ENCODE assay signal across 16 cellular contexts in genomic region chr12:51342416-51342815, GRCh38. TPM values are rescaled to one million over a fixed set of nuclear protein-coding genes. Genes with fewer than 3 reads are reported as not detected.
DNase-seq lines count a peak whose midpoint lies in the region; ATAC-seq, FAIRE-seq and TF ChIP-seq lines count a peak whose summit lies in the region.
"Had no signal": no experiment of that assay in that cellular context is flagged by ENCODE, and none has a peak within 500 bp of the region (broad histone marks: within the 10 kb centered on the region; RNA-seq: fewer than 3 reads in every experiment).

No MANE protein-coding gene starts in this region.

- H2BK12ac ChIP-seq in mesenchymal stem cell (ENCODE audit: low read length in 2 of 2) = peak overlapping the region in 1 of 2 experiments; percentile 15

- no peak overlapping the region for H3K4ac ChIP-seq in mesenchymal stem cell (ENCODE audit: low read depth in 1 of 2, low read length in 2 of 2)

- H3K9ac ChIP-seq in mammary epithelial cell (ENCODE audit: insufficient read depth, low read length) = no peak overlapping the region
- H3K9ac ChIP-seq in mesenchymal stem cell (ENCODE audit: low read length) = no peak overlapping the region
- H3K9ac ChIP-seq: BLaER1 had no signal

- H3K27ac ChIP-seq in mammary epithelial cell (ENCODE audit: insufficient read depth, low read depth, low read length) (no peak overlapping the region), mesenchymal stem cell (ENCODE audit: low read length, poor library complexity, severe bottlenecking) (no peak overlapping the region), pancreas (no peak overlapping the region)
- H3K27ac ChIP-seq: BLaER1, HL-60 had no signal

- dilution Hi-C loops in mammary epithelial cell (cut with HindIII; ENCODE audit: low sequenced_read_pairs) = no loop called here

- H3K79me1 ChIP-seq in mesenchymal stem cell (replicated peaks; ENCODE audit: low read length, poor library complexity, severe bottlenecking) = no peaks in the 10 kb centered on the region

- no peaks in the 10 kb centered on the region for H3K79me2 ChIP-seq in mammary epithelial cell (ENCODE audit: insufficient read depth, low read length)

- H3K27me3 Mint-ChIP-seq in MCF 10A (ENCODE audit: insufficient read depth, unreplicated experiment) (no peaks in the 10 kb centered on the region), progenitor cell of endocrine pancreas (no peaks in the 10 kb centered on the region)
- no peaks in the 10 kb centered on the region for H3K27me3 Mint-ChIP-seq in activated naive CD8-positive, alpha-beta T cell treated with anti-CD3 and anti-CD28 coated beads for 36 hours
- H3K27me3 Mint-ChIP-seq: CD4-positive, CD25-positive, alpha-beta regulatory T cell had no signal

- H3K23ac ChIP-seq in mesenchymal stem cell (ENCODE audit: low read length in 2 of 2) = no peak overlapping the region

- in situ Hi-C loops in mammary epithelial cell (cut with MboI; ENCODE audit: low sequenced_read_pairs in 2 of 2) = loop anchor here (10.0 to 25.0 kb wide), 2 partner anchors 255 to 298 kb away; partner anchors contain the start of genes CSRNP2 (in 1 of the 2) and LETMD1 (in 1 of the 2)

- CTCF ChIA-PET in mammary epithelial cell (lab: Charles Lee; ENCODE audit: low non-redundant PET) (interaction anchor here (0.7 kb wide), 1 partner anchor 73 kb away, joined by 10 read pairs; no protein-coding TSS in a partner anchor), MCF 10A (lab: Yijun Ruan, JAX) (interaction anchor here (0.6 to 6.8 kb wide), 12 partner anchors 8 to 699 kb away, joined by 3 to 110 read pairs (median 4); partner anchors contain the start of genes SLC11A2 and SMAGP)

- H2AFZ ChIP-seq in mammary epithelial cell (ENCODE audit: low read depth, low read length) (peak overlapping the region; percentile 35), mesenchymal stem cell (ENCODE audit: low read depth, low read length) (no peak overlapping the region)

- H2AK5ac ChIP-seq in mesenchymal stem cell (ENCODE audit: low read length, severe bottlenecking) = no peak overlapping the region

- H2BK15ac ChIP-seq in mesenchymal stem cell (ENCODE audit: low read depth, poor library complexity, severe bottlenecking) = no peak overlapping the region

- H3K27me3 ChIP-seq in mammary epithelial cell (ENCODE audit: insufficient read depth, low read length) = no peaks in the 10 kb centered on the region
- no peaks in the 10 kb centered on the region for H3K27me3 ChIP-seq in mesenchymal stem cell (ENCODE audit: control insufficient read depth in 1 of 2, insufficient read depth in 1 of 2, low read length in 2 of 2)
- no peaks in the 10 kb centered on the region for H3K27me3 ChIP-seq in pancreas
- H3K27me3 ChIP-seq: BLaER1 had no signal

- H3K36me3 ChIP-seq in mammary epithelial cell (ENCODE audit: insufficient read depth, low read length) (no peaks in the 10 kb centered on the region), mesenchymal stem cell (ENCODE audit: control insufficient read depth in 1 of 2, insufficient read depth in 2 of 2, low read depth in 1 of 2, low read length in 2 of 2) (no peaks in the 10 kb centered on the region), pancreas (no peaks in the 10 kb centered on the region)
- H3K36me3 ChIP-seq: BLaER1 had no signal

- H3K4me1 Mint-ChIP-seq in MCF 10A (ENCODE audit: insufficient read depth, unreplicated experiment) = peaks cover 4% of the 10 kb centered on the region
- peaks cover 21% of the 10 kb centered on the region for H3K4me1 Mint-ChIP-seq in activated naive CD8-positive, alpha-beta T cell treated with anti-CD3 and anti-CD28 coated beads for 36 hours
- H3K4me1 Mint-ChIP-seq in progenitor cell of endocrine pancreas (ENCODE audit: low read depth) = peaks cover 6% of the 10 kb centered on the region

- no peaks in the 10 kb centered on the region for H4K20me1 ChIP-seq in mammary epithelial cell (ENCODE audit: insufficient read depth, low read length)
- H4K20me1 ChIP-seq: BLaER1 had no signal

- no peak overlapping the region for H2BK5ac ChIP-seq in mesenchymal stem cell (ENCODE audit: low read depth, low read length, poor library complexity, severe bottlenecking)

- FAIRE-seq in pancreas (lab: Jason Lieb, UNC) = no peak
- FAIRE-seq: H54 had no signal

- 77% methylated on average over 10 of the region's 10 CpGs for WGBS in mammary epithelial cell (ENCODE audit: low coverage, missing lambda C conversion rate)
- WGBS in mesenchymal stem cell = 98% methylated on average over 7 of the region's 10 CpGs
- WGBS in pancreas, 2 donors = 84 to 85% methylated on average over 10 of the region's 10 CpGs

- TF ChIP-seq CTCF in mammary epithelial cell (conservative IDR thresholded peaks at IDR 0.05 in 1 of 2, IDR thresholded peaks at IDR 0.05 in 1 of 2; ENCODE audit: extremely low read depth in 1 of 2, insufficient read depth in 1 of 2, low read depth in 1 of 2, low read length in 2 of 2) = no peak
- no peak for TF ChIP-seq CTCF in MCF 10A (IDR thresholded peaks at IDR 0.05; ENCODE audit: unreplicated experiment)
- no peak for TF ChIP-seq CTCF in progenitor cell of endocrine pancreas (IDR thresholded peaks at IDR 0.05; ENCODE audit: unreplicated experiment)
- no peak for TF ChIP-seq CTCF in pancreas (IDR thresholded peaks at IDR 0.05)

- no peak overlapping the region for H2BK120ac ChIP-seq in mesenchymal stem cell (ENCODE audit: low read depth, low read length)

- DNase-seq in mammary epithelial cell (no peak), MCF 10A (ENCODE audit: unreplicated experiment) (no peak), mesenchymal stem cell (no peak), progenitor cell of endocrine pancreas (ENCODE audit: low spot score, unreplicated experiment) (no peak), DMS 273 treated with DMSO at 0.1 percent for 48 hours (lab: John Stamatoyannopoulos, UW) (no peak), pancreas (no peak)
- peak; percentile 25 for DNase-seq in activated naive CD8-positive, alpha-beta T cell treated with anti-CD3 and anti-CD28 coated beads for 36 hours
- DNase-seq: 8988T; AML-193; CD4-positive, CD25-positive, alpha-beta regulatory T cell had no signal

- H3K18ac ChIP-seq in mesenchymal stem cell (ENCODE audit: low read depth in 1 of 2, low read length in 2 of 2) = no peak overlapping the region

- no peak overlapping the region for H3K4me2 ChIP-seq in mammary epithelial cell (ENCODE audit: insufficient read depth, low read depth, low read length)
- no peak overlapping the region for H3K4me2 ChIP-seq in mesenchymal stem cell (ENCODE audit: low read length, poor library complexity, severe bottlenecking)
- H3K4me2 ChIP-seq: BLaER1 had no signal

- no peak overlapping the region for H3K14ac ChIP-seq in mesenchymal stem cell (ENCODE audit: low read length in 2 of 2)

- H4K91ac ChIP-seq in mesenchymal stem cell (ENCODE audit: low read length) = no peak overlapping the region

- H3K4me3 Mint-ChIP-seq in MCF 10A (ENCODE audit: unreplicated experiment) = no peak overlapping the region
- no peak overlapping the region for H3K4me3 Mint-ChIP-seq in activated naive CD8-positive, alpha-beta T cell treated with anti-CD3 and anti-CD28 coated beads for 36 hours
- H3K4me3 Mint-ChIP-seq in progenitor cell of endocrine pancreas (ENCODE audit: low read depth) = no peak overlapping the region
- H3K4me3 Mint-ChIP-seq: CD4-positive, CD25-positive, alpha-beta regulatory T cell had no signal

- intact Hi-C loops in mammary epithelial cell (cut with micrococcal nuclease) (loop anchor here (10.0 kb wide), 1 partner anchor 578 kb away; the partner anchor contains the start of gene ATF1), MCF 10A (cut with micrococcal nuclease) (no loop called here), pancreas (cut with DNase I) (loop anchor here in 1 of 3 donors (10.0 kb wide), 1 partner anchor 298 kb away; the partner anchor contains the start of gene LETMD1)

- H3K9me3 Mint-ChIP-seq in MCF 10A (ENCODE audit: unreplicated experiment) (no peaks in the 10 kb centered on the region), progenitor cell of endocrine pancreas (ENCODE audit: low read depth) (no peaks in the 10 kb centered on the region)
- H3K9me3 Mint-ChIP-seq in activated naive CD8-positive, alpha-beta T cell treated with anti-CD3 and anti-CD28 coated beads for 36 hours = no peaks in the 10 kb centered on the region
- H3K9me3 Mint-ChIP-seq: CD4-positive, CD25-positive, alpha-beta regulatory T cell had no signal

- ATAC-seq in HG02938 (IDR thresholded peaks at IDR 0.05; ENCODE audit: unreplicated experiment) = no peak
- ATAC-seq in pancreas = no peak
- ATAC-seq: HCT116 had no signal

- peak overlapping the region; percentile 5 for H4K8ac ChIP-seq in mesenchymal stem cell (ENCODE audit: low read length)

- no peak overlapping the region for H3K27ac Mint-ChIP-seq in MCF 10A (ENCODE audit: low read depth, unreplicated experiment)
- no peak overlapping the region for H3K27ac Mint-ChIP-seq in activated naive CD8-positive, alpha-beta T cell treated with anti-CD3 and anti-CD28 coated beads for 36 hours
- H3K27ac Mint-ChIP-seq in progenitor cell of endocrine pancreas = peak overlapping the region; percentile 21
- H3K27ac Mint-ChIP-seq: CD4-positive, CD25-positive, alpha-beta regulatory T cell had no signal

- H3K4me1 ChIP-seq in mammary epithelial cell (ENCODE audit: insufficient read depth, low read length) (peaks cover 2% of the 10 kb centered on the region), mesenchymal stem cell (ENCODE audit: control insufficient read depth, insufficient read depth, low read depth, low read length) (peaks cover 9% of the 10 kb centered on the region), pancreas (peaks cover 0 to 3% (median 0%) of the 10 kb centered on the region in 3 donors)

- H3K36me3 Mint-ChIP-seq in MCF 10A (ENCODE audit: insufficient read depth, unreplicated experiment) = no peaks in the 10 kb centered on the region
- no peaks in the 10 kb centered on the region for H3K36me3 Mint-ChIP-seq in activated naive CD8-positive, alpha-beta T cell treated with anti-CD3 and anti-CD28 coated beads for 36 hours
- no peaks in the 10 kb centered on the region for H3K36me3 Mint-ChIP-seq in progenitor cell of endocrine pancreas (ENCODE audit: insufficient read depth)
- H3K36me3 Mint-ChIP-seq: CD4-positive, CD25-positive, alpha-beta regulatory T cell had no signal

- POLR2A ChIA-PET in MCF 10A (lab: Yijun Ruan, JAX) = interaction anchor here (3.2 to 5.0 kb wide), 2 partner anchors 72 to 103 kb away, joined by 17 to 38 read pairs; partner anchors contain the start of genes DAZAP2 and SMAGP

- BruUV-seq in mammary epithelial cell (replicated peaks; lab: Mats Ljungman, UMichigan) (no TSS peak), MCF 10A (replicated peaks; lab: Mats Ljungman, UMichigan) (no TSS peak)

- H3K4me3 ChIP-seq in mammary epithelial cell (replicated peaks in 1 of 3; ENCODE audit: insufficient read depth in 1 of 3, low read depth in 2 of 3, low read length in 3 of 3) (no peak overlapping the region), mesenchymal stem cell (ENCODE audit: insufficient read depth in 1 of 2, low read depth in 1 of 2, low read length in 2 of 2) (no peak overlapping the region), pancreas (no peak overlapping the region)
- H3K4me3 ChIP-seq: BLaER1 had no signal

- H3K9me3 ChIP-seq in mammary epithelial cell (replicated peaks; ENCODE audit: insufficient read depth, low read length) (no peaks in the 10 kb centered on the region), mesenchymal stem cell (ENCODE audit: control insufficient read depth, low read length) (no peaks in the 10 kb centered on the region), pancreas (no peaks in the 10 kb centered on the region)
- H3K9me3 ChIP-seq: BLaER1 had no signal

RNA-seq across cellular contexts. Expression of gene CELA1, which starts 4.1 kb away (rescaled TPM):
- not detected for total RNA-seq in mammary epithelial cell
- polyA plus RNA-seq in mammary epithelial cell = not detected
- not detected for polyA minus RNA-seq in mammary epithelial cell
- not detected in 2 replicates for total RNA-seq in MCF 10A (2022)
- not detected for total RNA-seq in activated naive CD8-positive, alpha-beta T cell treated with anti-CD3 and anti-CD28 coated beads for 36 hours
- not detected for polyA plus RNA-seq in mesenchymal stem cell (2013, experiment 1 of 2)
- not detected for polyA plus RNA-seq in mesenchymal stem cell (2013, experiment 2 of 2)
- not detected in 2 replicates for total RNA-seq in progenitor cell of endocrine pancreas
- total RNA-seq in pancreas = not detected
- polyA plus RNA-seq in pancreas = not detected
- total RNA-seq: CD4-positive, CD25-positive, alpha-beta regulatory T cell; Daoy had no signal

RNA-seq across cellular contexts. Expression of gene BIN2, which starts 18.4 kb away (rescaled TPM):
- total RNA-seq in mammary epithelial cell = not detected
- not detected for polyA plus RNA-seq in mammary epithelial cell
- not detected for polyA minus RNA-seq in mammary epithelial cell
- total RNA-seq in MCF 10A (2022) = not detected in 2 replicates
- total RNA-seq in activated naive CD8-positive, alpha-beta T cell treated with anti-CD3 and anti-CD28 coated beads for 36 hours = 10 to 100 TPM; 32.0 to 34.2 TPM
- not detected for polyA plus RNA-seq in mesenchymal stem cell (2013, experiment 1 of 2)
- polyA plus RNA-seq in mesenchymal stem cell (2013, experiment 2 of 2) = not detected
- total RNA-seq in progenitor cell of endocrine pancreas = not detected in 2 replicates
- total RNA-seq in pancreas = 1 to 10 TPM in 3 of 6 donors, under 1 TPM in 3; 0.56 to 6.0 (median 1.2) TPM
- 1 to 10 TPM in 1 of 2 donors, under 1 TPM in 1; 0.75 to 1.1 TPM for polyA plus RNA-seq in pancreas
- total RNA-seq: Daoy had no signal

RNA-seq across cellular contexts. Expression of gene GALNT6, which starts 48.8 kb away (rescaled TPM):
- 10 to 100 TPM in 1 of 2 donors, 1 to 10 TPM in 1; 4.4 to 13.5 TPM for total RNA-seq in mammary epithelial cell
- 4.1 TPM for polyA plus RNA-seq in mammary epithelial cell
- 5.2 TPM for polyA minus RNA-seq in mammary epithelial cell
- total RNA-seq in MCF 10A (2022) = 24.8 and 27.6 TPM in 2 replicates
- total RNA-seq in activated naive CD8-positive, alpha-beta T cell treated with anti-CD3 and anti-CD28 coated beads for 36 hours = 10 to 100 TPM; 19.0 to 19.9 TPM
- polyA plus RNA-seq in mesenchymal stem cell (2013, experiment 1 of 2) = 20.7 TPM
- 20.7 TPM for polyA plus RNA-seq in mesenchymal stem cell (2013, experiment 2 of 2)
- total RNA-seq in progenitor cell of endocrine pancreas = 3.7 and 4.7 TPM in 2 replicates
- 10 to 100 TPM in 3 of 6 donors, 1 to 10 TPM in 3; 8.9 to 16.6 (median 10.6) TPM for total RNA-seq in pancreas
- polyA plus RNA-seq in pancreas = 1 to 10 TPM; 2.7 to 5.4 TPM

Comparison
In these comparisons a context has a peak if more than half of its experiments do, and no peak if none do; other contexts are left out.
1. RNA of gene BIN2, which starts 18.4 kb away (total RNA-seq): 32.0 to 34.2 TPM in activated naive CD8-positive, alpha-beta T cell treated with anti-CD3 and anti-CD28 coated beads for 36 hours; 0.56 to 6.0 TPM in pancreas, not detected in mammary epithelial cell, not detected in MCF 10A and not detected in progenitor cell of endocrine pancreas; every median in the first group is over 4 times any median in the second.